ENCODE assay signal across 27 cellular contexts in the genomic region with DNA sequence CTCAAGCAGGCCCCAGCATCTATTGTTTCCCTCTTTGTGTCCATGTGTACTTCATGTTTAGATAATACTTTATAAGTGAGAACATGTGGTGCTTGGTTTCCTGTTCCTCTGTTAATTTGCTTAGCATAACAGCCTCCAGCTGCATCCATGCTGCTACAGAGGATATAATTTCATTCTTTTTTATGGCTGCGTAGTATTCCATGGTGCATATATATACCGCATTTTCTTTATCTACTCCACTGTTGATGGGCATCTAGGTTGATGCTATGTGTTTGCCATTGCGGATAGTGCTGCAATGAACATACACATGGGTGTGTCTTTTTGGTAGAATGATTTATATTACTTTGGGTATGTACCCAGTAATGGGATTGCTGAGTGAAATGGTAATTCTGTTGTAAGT. TPM values are rescaled to one million over a fixed set of nuclear protein-coding genes. Genes with fewer than 3 reads are reported as not detected.
DNase-seq lines count a peak whose midpoint lies in the region; ATAC-seq, FAIRE-seq and TF ChIP-seq lines count a peak whose summit lies in the region.
"Had no signal": no experiment of that assay in that cellular context is flagged by ENCODE, and none has a peak within 500 bp of the region (broad histone marks: within the 10 kb centered on the region; RNA-seq: fewer than 3 reads in every experiment).

No MANE protein-coding gene starts in this region.

- no peak overlapping the region for H2BK120ac ChIP-seq in H1 (replicated peaks; ENCODE audit: low read depth, low read length)

- H3K14ac ChIP-seq in H1 (ENCODE audit: insufficient read length), result no peak overlapping the region

- no peak overlapping the region for H2AFZ ChIP-seq in HepG2 (ENCODE audit: low read length)
- H2AFZ ChIP-seq in H1 (ENCODE audit: low read length), result no peak overlapping the region
- H2AFZ ChIP-seq: GM23248 had no signal

- no peak overlapping the region for H2BK20ac ChIP-seq in H1 (ENCODE audit: low read length)

- H2AK5ac ChIP-seq in H1 (ENCODE audit: low read depth, low read length), result no peak overlapping the region

- H3K23me2 ChIP-seq in H1 (ENCODE audit: low read depth, low read length), result no peaks in the 10 kb centered on the region

- no peak for ATAC-seq in HepG2
- ATAC-seq in right lobe of liver, result no peak
- ATAC-seq: CD8-positive, alpha-beta T cell; GM12878; HCT116 had no signal

- POLR2A ChIA-PET in HepG2 (lab: Yijun Ruan, JAX) (no interaction called here), H1 (lab: Charles Lee; ENCODE audit: partially characterized antibody) (no interaction called here)

- in situ Hi-C loops in HepG2 (cut with HindIII; ENCODE audit: extremely low pct_ligation_motif_present, low pct_unique_long_range_greater_than_20kb), result no loop called here

- H3K79me2 ChIP-seq in HepG2 (ENCODE audit: insufficient read depth, low read length) (no peaks in the 10 kb centered on the region), H1 (ENCODE audit: control insufficient read depth in 1 of 2, insufficient read depth in 2 of 2, low read length in 2 of 2) (no peaks in the 10 kb centered on the region)

- BruUV-seq in HepG2 (replicated peaks; lab: Mats Ljungman, UMichigan), result no TSS peak

- no peak overlapping the region for H4K8ac ChIP-seq in H1 (ENCODE audit: extremely low read depth, insufficient read depth, low read length)

- H3K4me2 ChIP-seq in HepG2 (ENCODE audit: low read depth, low read length), result no peak overlapping the region
- no peak overlapping the region for H3K4me2 ChIP-seq in H1 (ENCODE audit: insufficient read depth in 1 of 2, low read depth in 2 of 2, low read length in 2 of 2)
- H3K4me2 ChIP-seq: BLaER1 had no signal

- no peak overlapping the region for H2BK12ac ChIP-seq in H1 (ENCODE audit: low read depth, low read length)

- FAIRE-seq in HepG2 (lab: Jason Lieb, UNC), result no peak
- no peak for FAIRE-seq in H1 (lab: Jason Lieb, UNC)
- FAIRE-seq: A204.1, D721Med, GM12878, GM19239 had no signal

- peaks cover 0 to 13% of the 10 kb centered on the region in 2 experiments; a peak in 2 of 5 replicates for H3K27me3 ChIP-seq in HepG2 (ENCODE audit: control insufficient read depth in 1 of 2, insufficient read depth in 2 of 2, low read length in 2 of 2)
- H3K27me3 ChIP-seq in right lobe of liver, result no peaks in the 10 kb centered on the region
- no peaks in the 10 kb centered on the region for H3K27me3 ChIP-seq in H1 (replicated peaks in 1 of 4; ENCODE audit: control insufficient read depth in 3 of 4, extremely low read depth in 1 of 4, insufficient read depth in 3 of 4, low read length in 3 of 4)
- H3K27me3 ChIP-seq: BLaER1 had no signal

- no peak overlapping the region for H2BK5ac ChIP-seq in H1 (ENCODE audit: low read depth, low read length)

- H3K4ac ChIP-seq in H1 (replicated peaks; ENCODE audit: insufficient read length, low read depth, low read length), result no peak overlapping the region

- no peak overlapping the region for H3K4me3 ChIP-seq in HepG2 (replicated peaks in 1 of 3; ENCODE audit: insufficient read depth in 1 of 3, low read depth in 2 of 3, low read length in 3 of 3)
- H3K4me3 ChIP-seq in right lobe of liver, result no peak overlapping the region
- H3K4me3 ChIP-seq in H1 (ENCODE audit: extremely low read depth in 1 of 4, insufficient read depth in 2 of 4, low read depth in 3 of 4, low read length in 4 of 4), result no peak overlapping the region
- H3K4me3 ChIP-seq: BLaER1, GM12878, GM23248 had no signal

- H3K9me3 ChIP-seq in HepG2 (ENCODE audit: low read length), result no peaks in the 10 kb centered on the region
- no peaks in the 10 kb centered on the region for H3K9me3 ChIP-seq in right lobe of liver
- H3K9me3 ChIP-seq in H1 (ENCODE audit: insufficient read depth in 2 of 2, low read depth in 1 of 2, low read length in 1 of 2), result 0 out of 4 replicates have a peak, but pooled peaks cover 0 to 2% of the 10 kb centered on the region in 2 experiments
- H3K9me3 ChIP-seq: BLaER1, Caco-2 had no signal

- no peak overlapping the region for H2BK15ac ChIP-seq in H1 (ENCODE audit: low read length)

- no peaks in the 10 kb centered on the region for H4K20me1 ChIP-seq in HepG2 (ENCODE audit: insufficient read depth, low read length)
- no peaks in the 10 kb centered on the region for H4K20me1 ChIP-seq in H1 (replicated peaks in 1 of 2; ENCODE audit: control insufficient read depth in 1 of 2, insufficient read depth in 2 of 2, low read length in 2 of 2)
- H4K20me1 ChIP-seq: BLaER1 had no signal

- TF ChIP-seq CTCF in HepG2 (CRISPR knock-in tag; IDR thresholded peaks at IDR 0.05) (no peak), right lobe of liver (IDR thresholded peaks at IDR 0.05) (no peak), H1 (IDR thresholded peaks at IDR 0.05; ENCODE audit: control extremely low read depth in 1 of 3, insufficient read depth in 1 of 3, low read depth in 1 of 3, low read length in 3 of 3) (no peak)

- H3K36me3 ChIP-seq in HepG2 (replicated peaks in 1 of 2; ENCODE audit: control insufficient read depth in 1 of 2, insufficient read depth in 2 of 2, low read length in 2 of 2) (no peaks in the 10 kb centered on the region), right lobe of liver (no peaks in the 10 kb centered on the region), H1 (ENCODE audit: control insufficient read depth in 2 of 4, insufficient read depth in 4 of 4, low read length in 3 of 4) (no peaks in the 10 kb centered on the region)
- H3K36me3 ChIP-seq: BLaER1 had no signal

- 59% methylated on average over 3 of the region's 3 CpGs for WGBS in HepG2 (ENCODE audit: low lambda C conversion rate)
- 78% methylated on average over 3 of the region's 3 CpGs for WGBS in right lobe of liver (ENCODE audit: insufficient coverage, low coverage, low lambda C conversion rate, missing lambda C conversion rate)
- WGBS in H1 (ENCODE audit: extremely low coverage in 1 of 2, insufficient coverage in 1 of 2, insufficient read length in 1 of 2, insufficient replicate concordance in 2 of 2, low coverage in 1 of 2, low lambda C conversion rate in 2 of 2, missing lambda C conversion rate in 1 of 2), 2 experiments, result 90% methylated on average over 3 of the region's 3 CpGs; no CpG with 5 or more reads in 1 of the 2 experiments

- intact Hi-C loops in HepG2 (cut with micrococcal nuclease; ENCODE audit: unreplicated experiment), result no loop called here
- intact Hi-C loops in right lobe of liver (cut with DNase I), result no loop called here

- TF ChIP-seq POLR2A in HepG2 (IDR thresholded peaks at IDR 0.05; ENCODE audit: insufficient read depth in 1 of 2, low read depth in 2 of 2, low read length in 2 of 2) (no peak), right lobe of liver (IDR thresholded peaks at IDR 0.05) (no peak), H1 (IDR thresholded peaks at IDR 0.05; ENCODE audit: control extremely low read depth in 1 of 2, low read depth in 2 of 2, low read length in 2 of 2) (no peak)

- no peak overlapping the region for H3K56ac ChIP-seq in H1 (replicated peaks; ENCODE audit: insufficient read length, low read depth, low read length)

- TF ChIP-seq RAD21 in HepG2 (CRISPR knock-in tag; IDR thresholded peaks at IDR 0.05) (no peak), H1 (IDR thresholded peaks at IDR 0.05 in 1 of 2, conservative IDR thresholded peaks at IDR 0.05 in 1 of 2; ENCODE audit: low read depth in 2 of 2, low read length in 2 of 2) (no peak)

- TF ChIP-seq EP300 in HepG2 (IDR thresholded peaks at IDR 0.05; ENCODE audit: low read depth in 2 of 2, low read length in 2 of 2), result no peak
- no peak for TF ChIP-seq EP300 in HepG2 (CRISPR knock-in tag; IDR thresholded peaks at IDR 0.05; ENCODE audit: borderline replicate concordance)
- TF ChIP-seq EP300 in H1 (IDR thresholded peaks at IDR 0.05; ENCODE audit: borderline replicate concordance in 1 of 2, low read depth in 2 of 2, low read length in 2 of 2), result no peak

- no peak overlapping the region for H4K5ac ChIP-seq in H1 (ENCODE audit: insufficient read length, low read depth, low read length)

- no peaks in the 10 kb centered on the region for H3K79me1 ChIP-seq in H1 (ENCODE audit: low read depth, low read length)

- H3K4me1 ChIP-seq in HepG2 (ENCODE audit: insufficient read depth, low read length) (peaks cover 29% of the 10 kb centered on the region), right lobe of liver (no peaks in the 10 kb centered on the region), H1 (replicated peaks in 1 of 4; ENCODE audit: control insufficient read depth in 3 of 4, insufficient read depth in 4 of 4, low read length in 3 of 4) (no peaks in the 10 kb centered on the region)
- H3K4me1 ChIP-seq: BLaER1, Caco-2 had no signal

- peak; percentile 19 for DNase-seq in NCI-H2029 (lab: John Stamatoyannopoulos, UW)
- DNase-seq in NCI-H2029 treated with DMSO at 0.1 percent for 48 hours (lab: John Stamatoyannopoulos, UW), result no peak
- no peak for DNase-seq in HepG2 (ENCODE audit: low spot score)
- DNase-seq in right lobe of liver, result no peak
- no peak for DNase-seq in H1 (ENCODE audit: low read depth in 1 of 2, low spot score in 2 of 2)
- no peak for DNase-seq in D341Med (ENCODE audit: low spot score)
- DNase-seq: Caco-2; CD4-positive, CD25-positive, alpha-beta regulatory T cell; CD8-positive, alpha-beta T cell; DMS 273 treated with DMSO at 0.1 percent for 48 hours; DMS79; EL; GDM1; GM23248; H9; HFFc6 had no signal

- H3K18ac ChIP-seq in H1 (ENCODE audit: extremely low read depth, low read length), result no peak overlapping the region

- no peak overlapping the region for H3K27ac ChIP-seq in HepG2 (ENCODE audit: extremely low read length, insufficient read depth, low read length)
- no peak overlapping the region for H3K27ac ChIP-seq in right lobe of liver
- H3K27ac ChIP-seq in H1 (ENCODE audit: low read depth, low read length), result no peak overlapping the region
- H3K27ac ChIP-seq: 22Rv1, BLaER1, C4-2B, GM23248 had no signal

- H3K23ac ChIP-seq in H1 (ENCODE audit: insufficient read length), result no peak overlapping the region

- CTCF ChIA-PET in HepG2 (lab: Yijun Ruan, JAX; ENCODE audit: low intra/inter-chr PET ratio, low total read pairs) (no interaction called here), H1 (lab: Charles Lee; ENCODE audit: partially characterized antibody) (interaction anchor here (0.8 to 1.5 kb wide), 2 partner anchors 64 to 165 kb away, joined by 3 to 5 read pairs; no protein-coding TSS in a partner anchor)

- H3K9ac ChIP-seq in HepG2 (ENCODE audit: insufficient read depth, low read depth, low read length), result no peak overlapping the region
- no peak overlapping the region for H3K9ac ChIP-seq in H1 (replicated peaks in 1 of 4; ENCODE audit: extremely low read depth in 1 of 4, low read depth in 3 of 4, low read length in 3 of 4)
- H3K9ac ChIP-seq: BLaER1, GM23248 had no signal

- no peak overlapping the region for H4K91ac ChIP-seq in H1 (replicated peaks; ENCODE audit: insufficient read length, low read length)

RNA-seq across cellular contexts. Expression of gene SCNN1B, which starts 31.4 kb away (rescaled TPM):
- total RNA-seq in HepG2 (2016; rRNA removed; fragmentation: Illumina TruSeq; extraction: Trizol) (not detected in 2 replicates), right lobe of liver (under 1 TPM in 2 of 6 experiments, not detected in 4; 0.12 to 0.13 TPM)
- total RNA-seq in HepG2 (2016; cell fraction: cytosol; rRNA removed; fragmentation: Illumina TruSeq; extraction: Trizol; ENCODE audit: low read depth), result not detected in 2 replicates
- total RNA-seq in HepG2 (2016; cell fraction: insoluble cytoplasmic fraction; rRNA removed; fragmentation: Illumina TruSeq; extraction: Trizol), result not detected in 2 replicates
- not detected in 2 replicates for total RNA-seq in HepG2 (2016; cell fraction: membrane; rRNA removed; fragmentation: Illumina TruSeq; extraction: Trizol)
- not detected in 2 replicates for total RNA-seq in HepG2 (2016; cell fraction: nucleus; rRNA removed; fragmentation: Illumina TruSeq; extraction: Trizol)
- polyA plus RNA-seq in HepG2 (2011; rRNA removed) (not detected in 2 replicates), H1 (2011; rRNA removed) (0.20 and 0.25 TPM in 2 replicates)
- not detected in 2 replicates for polyA plus RNA-seq in HepG2 (2011; cell fraction: cytosol; rRNA removed)
- polyA plus RNA-seq in HepG2 (2011; cell fraction: nucleus; rRNA removed), result not detected in 2 replicates
- not detected in 2 replicates for polyA plus RNA-seq in HepG2 (2012)
- polyA plus RNA-seq in HepG2 (2016; cell fraction: cytosol; fragmentation: Illumina TruSeq; extraction: Trizol; ENCODE audit: low read depth), result not detected in 2 replicates
- not detected in 2 replicates for polyA plus RNA-seq in HepG2 (2016; cell fraction: insoluble cytoplasmic fraction; fragmentation: Illumina TruSeq; extraction: Trizol; ENCODE audit: low read depth)
- polyA plus RNA-seq in HepG2 (2016; cell fraction: membrane; fragmentation: Illumina TruSeq; extraction: Trizol; ENCODE audit: low read depth), result not detected in 2 replicates
- not detected in 2 replicates for polyA plus RNA-seq in HepG2 (2016; cell fraction: nucleus; fragmentation: Illumina TruSeq; extraction: Trizol; ENCODE audit: insufficient read depth, low read depth)
- not detected in 2 replicates for polyA minus RNA-seq in HepG2 (2011; rRNA and poly(A)+ RNA removed; ENCODE audit: low replicate concordance)
- polyA minus RNA-seq in HepG2 (2011; cell fraction: cytosol; rRNA and poly(A)+ RNA removed), result not detected in 2 replicates
- polyA minus RNA-seq in HepG2 (2011; cell fraction: nucleus; rRNA and poly(A)+ RNA removed), result not detected in 2 replicates
- total RNA-seq in H1 (2021; fragmentation: NEBNext Ultra II Directional; extraction: Animal tissue kit (Norgen Biotek cat#: 25700)), result 0.95 TPM in 1 of 2 replicates, not detected in the other
- polyA plus RNA-seq in H1 (2011; cell fraction: cytosol; rRNA removed), result 0.26 TPM
- 0.31 TPM for polyA plus RNA-seq in H1 (2011; cell fraction: nucleus; rRNA removed)
- polyA plus RNA-seq in H1 (2012, experiment 1 of 2), result 0.25 to 0.36 TPM in 2 of 4 replicates, not detected in the others
- polyA plus RNA-seq in H1 (2012, experiment 2 of 2), result 0.18 TPM
- 0.26 TPM for polyA plus RNA-seq in H1 (2013, experiment 1 of 2)
- polyA plus RNA-seq in H1 (2013, experiment 2 of 2), result 0.35 TPM
- polyA minus RNA-seq in H1 (2011; rRNA and poly(A)+ RNA removed), result 0.24 and 0.60 TPM in 2 replicates
- polyA minus RNA-seq in H1 (2011; cell fraction: cytosol; rRNA and poly(A)+ RNA removed), result not detected
- not detected for polyA minus RNA-seq in H1 (2011; cell fraction: nucleus; rRNA and poly(A)+ RNA removed)
- total RNA-seq: B cell; Caco-2; CD4-positive, CD25-positive, alpha-beta regulatory T cell; CD8-positive, alpha-beta T cell; GM23248; H4; HFFc6 had no signal
- polyA plus RNA-seq: AG04450; CD4-positive, CD25-positive, alpha-beta regulatory T cell; GM23248 had no signal
